In the genomic region with DNA sequence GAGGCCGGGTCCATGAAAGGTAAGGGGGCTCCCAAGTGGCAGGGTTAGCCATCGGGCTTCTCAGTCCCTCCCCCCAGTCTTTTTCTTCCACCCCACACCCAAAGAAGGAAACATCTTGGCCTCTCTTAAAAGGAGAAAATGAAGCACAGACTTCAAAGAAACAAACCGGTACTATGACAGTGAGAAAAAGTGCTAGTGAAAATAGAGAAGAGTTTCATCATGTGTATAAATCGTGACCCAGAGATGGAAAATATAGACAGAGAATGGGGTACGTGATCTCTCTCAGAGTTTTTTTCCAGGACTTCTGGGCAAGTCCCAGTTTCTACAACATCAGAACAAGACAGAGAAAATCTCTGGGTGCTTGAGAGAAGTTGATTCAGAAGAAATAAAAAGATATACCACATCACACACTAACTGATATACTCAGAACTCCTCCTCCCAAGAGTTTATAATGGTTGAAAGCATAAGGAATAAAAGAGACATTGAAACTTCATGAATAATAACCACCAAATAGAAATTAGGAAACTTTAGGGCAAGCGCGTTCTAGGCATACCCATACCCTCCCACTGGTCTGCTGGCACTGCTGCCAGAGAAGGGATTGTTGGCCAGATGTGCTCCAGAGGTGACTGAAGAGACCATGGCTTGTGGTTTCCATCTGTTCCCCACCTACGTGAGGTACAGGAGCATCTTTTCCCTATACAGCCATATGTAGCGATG, we compare ENCODE assay signal across 18 cellular contexts.
A peak's percentile ranks its signal among the peaks of the same experiment; 100 is the strongest.
DNase-seq lines count a peak whose midpoint lies in the region; ATAC-seq, FAIRE-seq and TF ChIP-seq lines count a peak whose summit lies in the region.
"Had no signal": no experiment of that assay in that cellular context is flagged by ENCODE, and none has a peak within 500 bp of the region (broad histone marks: within the 10 kb centered on the region; RNA-seq: fewer than 3 reads in every experiment).

No MANE protein-coding gene starts in this region.

- CTCF ChIA-PET in HepG2 (lab: Yijun Ruan, JAX; ENCODE audit: low intra/inter-chr PET ratio, low total read pairs), result no interaction called here

- in situ Hi-C loops in HepG2 (cut with HindIII; ENCODE audit: extremely low pct_ligation_motif_present, low pct_unique_long_range_greater_than_20kb), result no loop called here

- no peaks in the 10 kb centered on the region for H3K36me3 ChIP-seq in HepG2 (replicated peaks in 1 of 2; ENCODE audit: control insufficient read depth in 1 of 2, insufficient read depth in 2 of 2, low read length in 2 of 2)
- no peaks in the 10 kb centered on the region for H3K36me3 ChIP-seq in right lobe of liver
- H3K36me3 ChIP-seq in psoas muscle (ENCODE audit: insufficient read depth in 1 of 2, low read depth in 1 of 2), result peaks cover 0 to 8% of the 10 kb centered on the region in 2 donors
- H3K36me3 ChIP-seq: BLaER1 had no signal

- H3K79me2 ChIP-seq in HepG2 (ENCODE audit: insufficient read depth, low read length), result no peaks in the 10 kb centered on the region

- intact Hi-C loops in HepG2 (cut with micrococcal nuclease; ENCODE audit: unreplicated experiment) (no loop called here), right lobe of liver (cut with DNase I) (no loop called here), psoas muscle (cut with DNase I) (no loop called here)

- H3K27ac ChIP-seq in HepG2 (ENCODE audit: extremely low read length, insufficient read depth, low read length), result no peak overlapping the region
- H3K27ac ChIP-seq in right lobe of liver, result no peak overlapping the region
- peak overlapping the region; percentile 50 for H3K27ac ChIP-seq in psoas muscle
- H3K27ac ChIP-seq: BLaER1 had no signal

- ATAC-seq in HepG2, result no peak
- ATAC-seq in right lobe of liver, result no peak
- ATAC-seq in psoas muscle, result no peak
- no peak for ATAC-seq in HG03571 (IDR thresholded peaks at IDR 0.05; ENCODE audit: unreplicated experiment)
- ATAC-seq: GM23338 had no signal

- no peaks in the 10 kb centered on the region for H3K9me3 ChIP-seq in HepG2 (ENCODE audit: low read length)
- H3K9me3 ChIP-seq in right lobe of liver, result no peaks in the 10 kb centered on the region
- H3K9me3 ChIP-seq in psoas muscle, result no peaks in the 10 kb centered on the region
- H3K9me3 ChIP-seq: BLaER1, Caco-2 had no signal

- TF ChIP-seq POLR2A in HepG2 (IDR thresholded peaks at IDR 0.05; ENCODE audit: insufficient read depth in 1 of 2, low read depth in 2 of 2, low read length in 2 of 2) (no peak), right lobe of liver (IDR thresholded peaks at IDR 0.05) (no peak)

- TF ChIP-seq RAD21 in HepG2 (CRISPR knock-in tag; IDR thresholded peaks at IDR 0.05), result no peak

- FAIRE-seq in HepG2 (lab: Jason Lieb, UNC), result no peak
- FAIRE-seq: GM12892 had no signal

- H2AFZ ChIP-seq in HepG2 (ENCODE audit: low read length), result no peak overlapping the region
- H2AFZ ChIP-seq: GM23338 had no signal

- POLR2A ChIA-PET in HepG2 (lab: Yijun Ruan, JAX), result no interaction called here

- H3K4me1 ChIP-seq in HepG2 (ENCODE audit: insufficient read depth, low read length) (no peaks in the 10 kb centered on the region), right lobe of liver (no peaks in the 10 kb centered on the region), psoas muscle (peaks cover 4% of the 10 kb centered on the region)
- H3K4me1 ChIP-seq: Caco-2 had no signal

- H3K4me3 ChIP-seq in HepG2 (replicated peaks in 1 of 3; ENCODE audit: insufficient read depth in 1 of 3, low read depth in 2 of 3, low read length in 3 of 3), result no peak overlapping the region
- H3K4me3 ChIP-seq in right lobe of liver, result no peak overlapping the region
- no peak overlapping the region for H3K4me3 ChIP-seq in psoas muscle
- H3K4me3 ChIP-seq: BLaER1, GM23338 had no signal

- no peak overlapping the region for H3K4me2 ChIP-seq in HepG2 (ENCODE audit: low read depth, low read length)
- H3K4me2 ChIP-seq: BLaER1, GM23338 had no signal

- H4K20me1 ChIP-seq in HepG2 (ENCODE audit: insufficient read depth, low read length), result no peaks in the 10 kb centered on the region
- H4K20me1 ChIP-seq: BLaER1 had no signal

- no peak for TF ChIP-seq CTCF in HepG2 (CRISPR knock-in tag; IDR thresholded peaks at IDR 0.05)
- TF ChIP-seq CTCF in right lobe of liver (IDR thresholded peaks at IDR 0.05), result no peak
- no peak for TF ChIP-seq CTCF in psoas muscle (IDR thresholded peaks at IDR 0.05)

- peak; percentile 4 to 18 for DNase-seq in activated CD4-positive, alpha-beta T cell treated with anti-CD3 and anti-CD28 coated beads, Interleukin-2, amount 50 U/mL, for 48 hours
- no peak for DNase-seq in activated CD4-positive, alpha-beta T cell treated with anti-CD3 and anti-CD28 coated beads, Interleukin-2, amount 50 U/mL, for 4 hours
- DNase-seq in HepG2 (ENCODE audit: low spot score) (no peak), right lobe of liver (no peak), psoas muscle (no peak), foreskin melanocyte (no peak)
- peak; percentile 36 to 43 for DNase-seq in activated T-cell treated with anti-CD3 and anti-CD28 coated beads, Interleukin-2, amount 50 U/mL, for 48 hours
- DNase-seq: 8988T; AML-193; CD8-positive, alpha-beta memory T cell; DND-41; GDM1; H7 had no signal

- peaks cover 1 to 9% of the 10 kb centered on the region in 2 experiments; a peak in 3 of 5 replicates for H3K27me3 ChIP-seq in HepG2 (ENCODE audit: control insufficient read depth in 1 of 2, insufficient read depth in 2 of 2, low read length in 2 of 2)
- no peaks in the 10 kb centered on the region for H3K27me3 ChIP-seq in right lobe of liver
- H3K27me3 ChIP-seq in psoas muscle (ENCODE audit: insufficient read depth in 3 of 3, low read length in 2 of 3), result no peaks in the 10 kb centered on the region
- H3K27me3 ChIP-seq: BLaER1 had no signal

- H3K9ac ChIP-seq in HepG2 (ENCODE audit: insufficient read depth, low read depth, low read length), result no peak overlapping the region
- H3K9ac ChIP-seq: BLaER1 had no signal

- no peak for TF ChIP-seq EP300 in HepG2 (IDR thresholded peaks at IDR 0.05; ENCODE audit: low read depth in 2 of 2, low read length in 2 of 2)
- TF ChIP-seq EP300 in HepG2 (CRISPR knock-in tag; IDR thresholded peaks at IDR 0.05; ENCODE audit: borderline replicate concordance), result no peak

- BruUV-seq in HepG2 (replicated peaks; lab: Mats Ljungman, UMichigan), result no TSS peak

- WGBS in HepG2 (ENCODE audit: low lambda C conversion rate), result 28% methylated on average over 9 of the region's 9 CpGs
- 65% methylated on average over 8 of the region's 9 CpGs for WGBS in right lobe of liver (ENCODE audit: insufficient coverage, low coverage, low lambda C conversion rate, missing lambda C conversion rate)
- WGBS in psoas muscle, 3 donors, result 85 to 89% (median 86%) methylated on average over 9 of the region's 9 CpGs

TF ChIP-seq in HepG2, 621 proteins besides CTCF, POLR2A, EP300 and RAD21:
- TF ChIP-seq HNRNPL (IDR thresholded peaks at IDR 0.05; ENCODE audit: low read depth, low read length) (no peak), CCAR2 (optimal IDR thresholded peaks at IDR 0.05; ENCODE audit: low read depth, low read length) (no peak), ZBTB21 (CRISPR knock-in tag; IDR thresholded peaks at IDR 0.05) (0 out of 2 replicates have a peak, but pooled peaks have one; percentile 24)
TF ChIP-seq in HepG2: peak in this region for 1.

Comparison
In these comparisons a context has a peak if more than half of its experiments do, and no peak if none do; other contexts are left out.
1. DNase-seq: peak in activated CD4-positive, alpha-beta T cell treated with anti-CD3 and anti-CD28 coated beads, Interleukin-2, amount 50 U/mL, for 48 hours (2 of 2) and activated T-cell treated with anti-CD3 and anti-CD28 coated beads, Interleukin-2, amount 50 U/mL, for 48 hours (2 of 2); none in activated CD4-positive, alpha-beta T cell treated with anti-CD3 and anti-CD28 coated beads, Interleukin-2, amount 50 U/mL, for 4 hours (0 of 2), HepG2 (single experiment), right lobe of liver (0 of 3), psoas muscle (0 of 2) and foreskin melanocyte (single experiment).